Comparison of ENCODE assay signal across 8 cellular contexts in genomic region chr10:110803239-110803593, GRCh38.
DNase-seq lines count a peak whose midpoint lies in the region; ATAC-seq and TF ChIP-seq lines count a peak whose summit lies in the region.

No MANE protein-coding gene starts in this region.

- intact Hi-C loops in prostate gland (cut with DNase I): loop anchor here (5.0 to 10.0 kb wide), 2 partner anchors 58 to 69 kb away; partner anchors contain the start of gene PDCD4

- WGBS in prostate gland: 59% methylated on average over 5 of the region's 5 CpGs

- TF ChIP-seq CTCF in prostate gland (IDR thresholded peaks at IDR 0.05): no peak

- H3K36me3 ChIP-seq in SJCRH30 (peaks cover 40% of the 10 kb centered on the region), prostate gland (no peaks in the 10 kb centered on the region)

- H3K4me1 ChIP-seq in SJCRH30 (peaks cover 14% of the 10 kb centered on the region), prostate gland (replicated peaks) (no peaks in the 10 kb centered on the region)

- no peak for TF ChIP-seq POLR2A in prostate gland (IDR thresholded peaks at IDR 0.05)

- DNase-seq in SJCRH30: no peak
- DNase-seq in prostate gland (ENCODE audit: low spot score): no peak
- no peak for DNase-seq in stimulated activated CD8-positive, alpha-beta memory T cell treated with anti-CD3 and anti-CD28 coated beads, Interleukin-4, amount 100 ng/mL, for 48 hours
- DNase-seq in hepatic stellate cell (ENCODE audit: low spot score): no peak
- no peak for DNase-seq in DMS53 (lab: John Stamatoyannopoulos, UW)

- H3K27ac ChIP-seq in SJCRH30: peak overlapping the region; percentile 0; the same call in 1 of the 2 replicates
- H3K27ac ChIP-seq in prostate gland: peak overlapping the region; percentile 17 to 59

- peak; percentile 46 for ATAC-seq in GM18520 (IDR thresholded peaks at IDR 0.05; ENCODE audit: unreplicated experiment)
- ATAC-seq in HG02571 (IDR thresholded peaks at IDR 0.05; ENCODE audit: unreplicated experiment): peak; percentile 35
- no peak for ATAC-seq in HG03108 (IDR thresholded peaks at IDR 0.05; ENCODE audit: unreplicated experiment)

- H3K4me3 ChIP-seq in SJCRH30: no peak overlapping the region
- H3K4me3 ChIP-seq in prostate gland: no peak overlapping the region

- H3K9me3 ChIP-seq in SJCRH30 (replicated peaks) (no peaks in the 10 kb centered on the region), prostate gland (no peaks in the 10 kb centered on the region)

- H3K27me3 ChIP-seq in SJCRH30 (no peaks in the 10 kb centered on the region), prostate gland (replicated peaks; ENCODE audit: insufficient read depth) (no peaks in the 10 kb centered on the region)
